Comparison of ENCODE assay signal across 18 cellular contexts in genomic region chrX:153642313-153642654, GRCh38. TPM values are rescaled to one million over a fixed set of nuclear protein-coding genes. Genes with fewer than 3 reads are reported as not detected.
DNase-seq lines count a peak whose midpoint lies in the region; ATAC-seq, FAIRE-seq and TF ChIP-seq lines count a peak whose summit lies in the region.
"Had no signal": no experiment of that assay in that cellular context is flagged by ENCODE, and none has a peak within 500 bp of the region (broad histone marks: within the 10 kb centered on the region; RNA-seq: fewer than 3 reads in every experiment).

No MANE protein-coding gene starts in this region.

- no peak for TF ChIP-seq POLR2A in A549 (IDR thresholded peaks at IDR 0.05; ENCODE audit: low read length)

- intact Hi-C loops in Caco-2 (cut with micrococcal nuclease; ENCODE audit: unreplicated experiment): no loop called here

- no peak for FAIRE-seq in A549 (lab: Jason Lieb, UNC)

- no peak for TF ChIP-seq RAD21 in A549 (conservative IDR thresholded peaks at IDR 0.05 in 1 of 2, IDR thresholded peaks at IDR 0.05 in 1 of 2)

- WGBS in A549 (ENCODE audit: missing lambda C conversion rate): no CpG with 5 or more reads among the region's 41 CpGs

- no peaks in the 10 kb centered on the region for H3K27me3 ChIP-seq in Caco-2 (replicated peaks; ENCODE audit: control insufficient read depth, insufficient read depth, low read length)

- no peak for TF ChIP-seq EP300 in A549 (IDR thresholded peaks at IDR 0.05)

- no TSS peak for BruUV-seq in Caco-2 (replicated peaks; lab: Mats Ljungman, UMichigan)

- TF ChIP-seq CTCF in A549 (IDR thresholded peaks at IDR 0.05): no peak
- no peak for TF ChIP-seq CTCF in Caco-2 (IDR thresholded peaks at IDR 0.05; ENCODE audit: insufficient read depth in 1 of 2, low read depth in 1 of 2, low read length in 1 of 2, severe bottlenecking in 1 of 2, unreplicated experiment in 1 of 2)

- in situ Hi-C loops in ACHN (cut with HindIII; ENCODE audit: low pct_ligation_motif_present, low pct_unique_long_range_greater_than_20kb, low sequenced_read_pairs): no loop called here

- no peaks in the 10 kb centered on the region for H3K36me3 Mint-ChIP-seq in Caco-2 (ENCODE audit: insufficient read depth, unreplicated experiment)
- H3K36me3 Mint-ChIP-seq: activated naive CD8-positive, alpha-beta T cell had no signal

- H3K9me3 ChIP-seq in A549 (no peaks in the 10 kb centered on the region), Caco-2 (no peaks in the 10 kb centered on the region)

- H3K4me1 Mint-ChIP-seq in Caco-2 (ENCODE audit: low read depth, unreplicated experiment): peaks cover 6% of the 10 kb centered on the region

- no peaks in the 10 kb centered on the region for H3K36me3 ChIP-seq in Caco-2 (ENCODE audit: control insufficient read depth, insufficient read depth, low read length)

- no peaks in the 10 kb centered on the region for H3K9me3 Mint-ChIP-seq in Caco-2 (ENCODE audit: unreplicated experiment)

- H3K4me3 Mint-ChIP-seq in Caco-2 (ENCODE audit: unreplicated experiment): peak overlapping the region; percentile 60

- peaks cover 31% of the 10 kb centered on the region; the same call in 2 of the 3 replicates for H3K4me1 ChIP-seq in A549
- peaks cover 24% of the 10 kb centered on the region for H3K4me1 ChIP-seq in Caco-2

- no peak overlapping the region for H3K27ac Mint-ChIP-seq in Caco-2 (ENCODE audit: unreplicated experiment)
- H3K27ac Mint-ChIP-seq: activated naive CD8-positive, alpha-beta T cell had no signal

- DNase-seq in A549 (ENCODE audit: low read depth in 1 of 2, low spot score in 1 of 2): no peak
- DNase-seq in Caco-2: peak in 1 of 2 experiments; percentile 30
- peak; percentile 64 for DNase-seq in NCI-H69 (lab: John Stamatoyannopoulos, UW)
- peak; percentile 41 for DNase-seq in iPS-NIHi7 (ENCODE audit: extremely low spot score)
- no peak for DNase-seq in ACHN
- DNase-seq: activated CD8-positive, alpha-beta memory T cell treated with anti-CD3 and anti-CD28 coated beads for 24 hours; kidney glomerular epithelial cell; NCI-H1048; occipital lobe; stimulated activated CD4-positive, alpha-beta T cell treated with anti-CD3 and anti-CD28 coated beads, Interleukin-2, amount 100 ng/mL, for 24 hours; stimulated activated naive CD4-positive, alpha-beta T cell; T-helper 2 cell had no signal

- peaks cover 4% of the 10 kb centered on the region for H3K27me3 Mint-ChIP-seq in Caco-2 (ENCODE audit: insufficient read depth, unreplicated experiment)

- H3K4me3 ChIP-seq in A549: peak overlapping the region; percentile 59
- H3K4me3 ChIP-seq in Caco-2 (ENCODE audit: low read depth, low read length): peak overlapping the region; percentile 26

- POLR2A ChIA-PET in A549 (lab: Yijun Ruan, JAX) (no interaction called here), Caco-2 (lab: Charles Lee) (no interaction called here)

- H3K4me2 ChIP-seq in A549: peak overlapping the region; percentile 96

- H3K27ac ChIP-seq in A549: peak overlapping the region in 1 of 2 experiments; percentile 45; a peak in 3 of 6 replicates

- ATAC-seq in A549: peak in 1 of 2 experiments; percentile 15; a peak in 2 of 6 replicates
- ATAC-seq in GM21619 (IDR thresholded peaks at IDR 0.05; ENCODE audit: unreplicated experiment): no peak
- ATAC-seq in HG03571 (IDR thresholded peaks at IDR 0.05; ENCODE audit: unreplicated experiment): no peak
- ATAC-seq in HG02885 (IDR thresholded peaks at IDR 0.05; ENCODE audit: poor library complexity, unreplicated experiment): no peak

- CTCF ChIA-PET in A549 (lab: Yijun Ruan, JAX): interaction anchor here (0.5 to 5.3 kb wide), 6 partner anchors 12 to 103 kb away, joined by 3 to 58 read pairs (median 5); no protein-coding TSS in a partner anchor
- CTCF ChIA-PET in Caco-2 (lab: Charles Lee): no interaction called here

TF ChIP-seq in A549, 52 proteins besides CTCF, POLR2A, EP300 and RAD21:
- TF ChIP-seq JUN (IDR thresholded peaks at IDR 0.05) (no peak), HOXA7 (CRISPR knock-in tag; IDR thresholded peaks at IDR 0.05) (no peak), KDM1A (IDR thresholded peaks at IDR 0.05; ENCODE audit: low read depth) (no peak), ZFP36 (IDR thresholded peaks at IDR 0.05; ENCODE audit: borderline replicate concordance, partially characterized antibody) (no peak), GATA3 (IDR thresholded peaks at IDR 0.05; ENCODE audit: borderline replicate concordance) (no peak), HEYL (CRISPR knock-in tag; IDR thresholded peaks at IDR 0.05) (no peak), SMC3 (IDR thresholded peaks at IDR 0.05) (no peak), HOXB13 (CRISPR knock-in tag; IDR thresholded peaks at IDR 0.05; ENCODE audit: low read depth) (no peak), CHD2 (IDR thresholded peaks at IDR 0.05; ENCODE audit: low read length, partially characterized antibody) (no peak), NPAS2 (CRISPR knock-in tag; IDR thresholded peaks at IDR 0.05; ENCODE audit: borderline replicate concordance) (no peak), MAZ (IDR thresholded peaks at IDR 0.05; ENCODE audit: borderline replicate concordance, low read depth, low read length) (no peak), MYC (IDR thresholded peaks at IDR 0.05; ENCODE audit: borderline replicate concordance, low read length) (no peak), ZSCAN20 (CRISPR knock-in tag; IDR thresholded peaks at IDR 0.05) (no peak)
- TF ChIP-seq, protein P1, sequence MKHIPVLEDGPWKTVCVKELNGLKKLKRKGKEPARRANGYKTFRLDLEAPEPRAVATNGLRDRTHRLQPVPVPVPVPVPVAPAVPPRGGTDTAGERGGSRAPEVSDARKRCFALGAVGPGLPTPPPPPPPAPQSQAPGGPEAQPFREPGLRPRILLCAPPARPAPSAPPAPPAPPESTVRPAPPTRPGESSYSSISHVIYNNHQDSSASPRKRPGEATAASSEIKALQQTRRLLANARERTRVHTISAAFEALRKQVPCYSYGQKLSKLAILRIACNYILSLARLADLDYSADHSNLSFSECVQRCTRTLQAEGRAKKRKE (CRISPR knock-in tag; IDR thresholded peaks at IDR 0.05; ENCODE audit: low read depth): no peak

RNA-seq across cellular contexts. Expression of gene DUSP9, which starts 4.7 kb away (rescaled TPM):
- 0.65 and 0.75 TPM in 2 replicates for polyA plus RNA-seq in A549 (2011; rRNA removed)
- 2.0 and 3.1 TPM in 2 replicates for polyA plus RNA-seq in A549 (2012; cell fraction: cytosol; rRNA removed)
- polyA plus RNA-seq in A549 (2012; cell fraction: nucleus; rRNA removed): 2.5 and 2.8 TPM in 2 replicates
- polyA plus RNA-seq in A549 (2017; fragmentation: RNase III; extraction: RNeasy Plus Mini Kit Qiagen cat#74134 plus additional on column Dnase treatment): 1.3 to 1.6 TPM (median 1.3 TPM) in 3 replicates
- 0.70 and 1.1 TPM in 2 replicates for polyA minus RNA-seq in A549 (2011; rRNA and poly(A)+ RNA removed)
- 9.0 and 12.0 TPM in 2 replicates for total RNA-seq in Caco-2 (2022)
- total RNA-seq: fibroblast of villous mesenchyme, OCI-LY7 had no signal

RNA-seq across cellular contexts. Expression of gene PNCK, which starts 31.3 kb away (rescaled TPM):
- 0.17 TPM in 2 replicates for polyA plus RNA-seq in A549 (2011; rRNA removed)
- 0.08 and 0.09 TPM in 2 replicates for polyA plus RNA-seq in A549 (2012; cell fraction: cytosol; rRNA removed)
- 0.64 and 1.3 TPM in 2 replicates for polyA plus RNA-seq in A549 (2012; cell fraction: nucleus; rRNA removed)
- polyA plus RNA-seq in A549 (2017; fragmentation: RNase III; extraction: RNeasy Plus Mini Kit Qiagen cat#74134 plus additional on column Dnase treatment): 0.13 to 0.30 TPM (median 0.25 TPM) in 3 replicates
- not detected in 2 replicates for polyA minus RNA-seq in A549 (2011; rRNA and poly(A)+ RNA removed)
- total RNA-seq in Caco-2 (2022): not detected in 2 replicates

RNA-seq across cellular contexts. Expression of gene CCNQ, which starts 43.3 kb away (rescaled TPM):
- polyA plus RNA-seq in A549 (2011; rRNA removed) (25.6 and 29.9 TPM in 2 replicates), A549 (2017; fragmentation: RNase III; extraction: RNeasy Plus Mini Kit Qiagen cat#74134 plus additional on column Dnase treatment) (32.0 to 36.0 TPM (median 32.6 TPM) in 3 replicates)
- 66.2 and 77.2 TPM in 2 replicates for polyA plus RNA-seq in A549 (2012; cell fraction: cytosol; rRNA removed)
- polyA plus RNA-seq in A549 (2012; cell fraction: nucleus; rRNA removed): 38.8 and 41.9 TPM in 2 replicates
- polyA minus RNA-seq in A549 (2011; rRNA and poly(A)+ RNA removed): 27.2 and 32.6 TPM in 2 replicates
- total RNA-seq in Caco-2 (2022): 23.8 and 26.3 TPM in 2 replicates

RNA-seq across cellular contexts. Expression of gene SLC6A8, which starts 45.4 kb away (rescaled TPM):
- polyA plus RNA-seq in A549 (2011; rRNA removed) (2.0 and 3.4 TPM in 2 replicates), A549 (2017; fragmentation: RNase III; extraction: RNeasy Plus Mini Kit Qiagen cat#74134 plus additional on column Dnase treatment) (5.7 to 6.9 TPM (median 6.1 TPM) in 3 replicates)
- 4.2 and 7.4 TPM in 2 replicates for polyA plus RNA-seq in A549 (2012; cell fraction: cytosol; rRNA removed)
- 10.2 and 14.9 TPM in 2 replicates for polyA plus RNA-seq in A549 (2012; cell fraction: nucleus; rRNA removed)
- polyA minus RNA-seq in A549 (2011; rRNA and poly(A)+ RNA removed): 8.6 and 9.8 TPM in 2 replicates
- total RNA-seq in Caco-2 (2022): 8.8 and 11.2 TPM in 2 replicates
- total RNA-seq: OCI-LY7 had no signal

Comparison
In these comparisons a context has a peak if more than half of its experiments do, and no peak if none do; other contexts are left out.
1. DNase-seq: peak in NCI-H69 (single experiment) and iPS-NIHi7 (single experiment); none in A549 (0 of 2) and ACHN (single experiment).